In the genomic region with DNA sequence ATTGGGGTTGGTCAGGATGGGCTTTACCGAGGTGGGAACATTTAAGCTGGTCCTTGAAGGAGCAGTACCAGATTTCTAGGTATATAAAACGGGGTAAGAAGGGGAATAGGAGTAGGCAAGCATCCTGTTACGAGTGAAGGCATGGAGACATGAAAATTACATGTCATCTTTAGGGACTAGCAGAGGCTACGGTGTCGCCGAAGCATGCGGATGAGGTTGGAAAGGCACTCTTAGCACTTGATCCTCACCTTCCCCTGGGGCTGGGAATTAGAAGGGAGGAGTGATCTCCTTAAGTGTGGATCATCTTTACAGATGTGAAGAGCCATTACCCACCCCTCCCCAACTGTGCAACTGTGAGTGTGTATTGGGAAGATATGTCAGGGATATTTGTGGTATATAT, we compare ENCODE assay signal across 25 cellular contexts. TPM values are rescaled to one million over a fixed set of nuclear protein-coding genes. Genes with fewer than 3 reads are reported as not detected.
DNase-seq lines count a peak whose midpoint lies in the region; ATAC-seq and TF ChIP-seq lines count a peak whose summit lies in the region.
"Had no signal": no experiment of that assay in that cellular context is flagged by ENCODE, and none has a peak within 500 bp of the region (broad histone marks: within the 10 kb centered on the region; RNA-seq: fewer than 3 reads in every experiment).

No MANE protein-coding gene starts in this region.

- H3K36me3 Mint-ChIP-seq in neural crest cell (ENCODE audit: low read depth) = peaks cover 15% of the 10 kb centered on the region
- peaks cover 13% of the 10 kb centered on the region for H3K36me3 Mint-ChIP-seq in activated CD8-positive, alpha-beta T cell treated with anti-CD3 and anti-CD28 coated beads for 36 hours (ENCODE audit: low read depth)

- no peaks in the 10 kb centered on the region for H3K27me3 Mint-ChIP-seq in neural crest cell (ENCODE audit: low read depth)
- H3K27me3 Mint-ChIP-seq in activated CD8-positive, alpha-beta T cell treated with anti-CD3 and anti-CD28 coated beads for 36 hours = no peaks in the 10 kb centered on the region
- H3K27me3 Mint-ChIP-seq: CD8-positive, alpha-beta memory T cell; IgD-negative memory B cell had no signal

- intact Hi-C loops in left ventricle myocardium inferior (cut with micrococcal nuclease) (no loop called here), Right ventricle myocardium superior (cut with DNase I) (no loop called here)
- intact Hi-C loops in activated CD8-positive, alpha-beta T cell treated with anti-CD3 and anti-CD28 coated beads for 36 hours (cut with micrococcal nuclease) = no loop called here

- peaks cover 7% of the 10 kb centered on the region for H3K36me3 ChIP-seq in left ventricle myocardium inferior
- H3K36me3 ChIP-seq: BE2C had no signal

- H3K9me3 ChIP-seq in left ventricle myocardium inferior (replicated peaks) = peaks cover 6% of the 10 kb centered on the region
- H3K9me3 ChIP-seq: BE2C had no signal

- H3K27ac Mint-ChIP-seq in neural crest cell (ENCODE audit: unreplicated experiment) = peak overlapping the region; percentile 3
- no peak overlapping the region for H3K27ac Mint-ChIP-seq in activated CD8-positive, alpha-beta T cell treated with anti-CD3 and anti-CD28 coated beads for 36 hours
- H3K27ac Mint-ChIP-seq: IgD-negative memory B cell had no signal

- DNase-seq in left ventricle myocardium inferior (no peak), Right ventricle myocardium superior (no peak), NCI-H2227 treated with DMSO at 0.1 percent for 48 hours (lab: John Stamatoyannopoulos, UW) (peak; percentile 11), neural crest cell (ENCODE audit: low read depth, low spot score) (no peak), NCI-H1694 (lab: John Stamatoyannopoulos, UW) (no peak), T1000 (lab: John Stamatoyannopoulos, UW) (no peak)
- no peak for DNase-seq in activated CD8-positive, alpha-beta T cell treated with anti-CD3 and anti-CD28 coated beads for 36 hours
- DNase-seq: 8988T; ACHN; BE2C; CD8-positive, alpha-beta memory T cell; DMS153; DND-41; HCEC 1CT; MM.1S; NCI-H2029 treated with DMSO at 0.1 percent for 48 hours; NCI-H2171; NCI-H748 treated with DMSO at 0.1 percent for 48 hours; NK-92 treated with Interleukin-12 subunit alpha and Interleukin-12 subunit beta, amount 100 ng/mL, for 24 hours; PC-3; RPMI8226; SHP77 treated with DMSO at 0.1 percent for 48 hours had no signal

- no peak overlapping the region for H3K4me3 Mint-ChIP-seq in neural crest cell
- no peak overlapping the region for H3K4me3 Mint-ChIP-seq in activated CD8-positive, alpha-beta T cell treated with anti-CD3 and anti-CD28 coated beads for 36 hours
- H3K4me3 Mint-ChIP-seq: CD14-positive monocyte; CD8-positive, alpha-beta memory T cell had no signal

- peak overlapping the region; percentile 48 for H3K27ac ChIP-seq in left ventricle myocardium inferior (replicated peaks)
- H3K27ac ChIP-seq: KMS-11 had no signal

- no peak overlapping the region for H3K4me3 ChIP-seq in left ventricle myocardium inferior

- peaks cover 11% of the 10 kb centered on the region for H3K4me1 Mint-ChIP-seq in neural crest cell
- peaks cover 28% of the 10 kb centered on the region for H3K4me1 Mint-ChIP-seq in activated CD8-positive, alpha-beta T cell treated with anti-CD3 and anti-CD28 coated beads for 36 hours (ENCODE audit: low read depth)

- CTCF ChIA-PET in activated CD8-positive, alpha-beta T cell treated with anti-CD3 and anti-CD28 coated beads for 36 hours (lab: Charles Lee) = no interaction called here

- POLR2A ChIA-PET in activated CD8-positive, alpha-beta T cell treated with anti-CD3 and anti-CD28 coated beads for 36 hours (lab: Charles Lee) = no interaction called here

- no peaks in the 10 kb centered on the region for H3K27me3 ChIP-seq in left ventricle myocardium inferior (ENCODE audit: low read depth)
- H3K27me3 ChIP-seq: BE2C had no signal

- H3K4me1 ChIP-seq in left ventricle myocardium inferior = peaks cover 54% of the 10 kb centered on the region
- H3K4me1 ChIP-seq: BE2C had no signal

- no peak for ATAC-seq in Right ventricle myocardium superior (ENCODE audit: poor library complexity)
- ATAC-seq in activated CD8-positive, alpha-beta T cell treated with anti-CD3 and anti-CD28 coated beads for 36 hours = no peak
- ATAC-seq: PC-3 had no signal

- no peak for TF ChIP-seq CTCF in left ventricle myocardium inferior (IDR thresholded peaks at IDR 0.05; ENCODE audit: borderline replicate concordance)
- no peak for TF ChIP-seq CTCF in neural crest cell (conservative IDR thresholded peaks at IDR 0.05)
- no peak for TF ChIP-seq CTCF in activated CD8-positive, alpha-beta T cell treated with anti-CD3 and anti-CD28 coated beads for 36 hours (IDR thresholded peaks at IDR 0.05)

- peaks cover 4% of the 10 kb centered on the region for H3K9me3 Mint-ChIP-seq in neural crest cell
- peaks cover 5% of the 10 kb centered on the region for H3K9me3 Mint-ChIP-seq in activated CD8-positive, alpha-beta T cell treated with anti-CD3 and anti-CD28 coated beads for 36 hours
- H3K9me3 Mint-ChIP-seq: CD8-positive, alpha-beta memory T cell had no signal

RNA-seq across cellular contexts. Expression of gene ZRANB1, which starts 13.8 kb away (rescaled TPM):
- total RNA-seq in left ventricle myocardium inferior (25.3 TPM), Right ventricle myocardium superior (24.2 TPM), neural crest cell (22.6 and 24.0 TPM in 2 replicates)
- 10 to 100 TPM in 1 of 2 experiments, 1 to 10 TPM in 1; 9.5 to 10.1 TPM for total RNA-seq in activated CD8-positive, alpha-beta T cell treated with anti-CD3 and anti-CD28 coated beads for 36 hours
